In genomic region chr18:35923939-35924338, GRCh38 we compare ENCODE assay signal across 17 cellular contexts.
DNase-seq lines count a peak whose midpoint lies in the region; ATAC-seq, FAIRE-seq and TF ChIP-seq lines count a peak whose summit lies in the region.
"Had no signal": no experiment of that assay in that cellular context is flagged by ENCODE, and none has a peak within 500 bp of the region (broad histone marks: within the 10 kb centered on the region; RNA-seq: fewer than 3 reads in every experiment).

No MANE protein-coding gene starts in this region.

- TF ChIP-seq EP300 in H1 (IDR thresholded peaks at IDR 0.05; ENCODE audit: borderline replicate concordance in 1 of 2, low read depth in 2 of 2, low read length in 2 of 2), result no peak

- 0 out of 4 replicates have a peak, but pooled peaks cover 0 to 3% of the 10 kb centered on the region in 2 experiments for H3K9me3 ChIP-seq in H1 (ENCODE audit: insufficient read depth in 2 of 2, low read depth in 1 of 2, low read length in 1 of 2)
- H3K9me3 ChIP-seq: BLaER1 had no signal

- no peak overlapping the region for H3K4me3 ChIP-seq in H1 (ENCODE audit: extremely low read depth in 1 of 4, insufficient read depth in 2 of 4, low read depth in 3 of 4, low read length in 4 of 4)
- H3K4me3 ChIP-seq: BLaER1 had no signal

- CTCF ChIA-PET in H1 (lab: Charles Lee; ENCODE audit: partially characterized antibody), result interaction anchor here (0.8 to 2.3 kb wide), 7 partner anchors 8 to 322 kb away, joined by 3 to 7 read pairs (median 4); no protein-coding TSS in a partner anchor

- no peak overlapping the region for H3K4me3 Mint-ChIP-seq in endothelial cell (ENCODE audit: unreplicated experiment)
- H3K4me3 Mint-ChIP-seq: CD8-positive, alpha-beta T cell had no signal

- peaks cover 0 to 10% (median 7%) of the 10 kb centered on the region in 4 experiments; a peak in 3 of 7 replicates for H3K4me1 ChIP-seq in H1 (replicated peaks in 1 of 4; ENCODE audit: control insufficient read depth in 3 of 4, insufficient read depth in 4 of 4, low read length in 3 of 4)
- H3K4me1 ChIP-seq: BLaER1 had no signal

- DNase-seq in NCI-H345 (lab: John Stamatoyannopoulos, UW), result peak; percentile 17
- DNase-seq in NCI-H345 treated with DMSO at 0.1 percent for 48 hours (lab: John Stamatoyannopoulos, UW; ENCODE audit: unreplicated experiment), result no peak
- peak; percentile 94 for DNase-seq in NCI-H69 (lab: John Stamatoyannopoulos, UW)
- no peak for DNase-seq in H1 (ENCODE audit: low read depth in 1 of 2, low spot score in 2 of 2)
- DNase-seq in NCI-H526 treated with DMSO at 0.1 percent for 48 hours (lab: John Stamatoyannopoulos, UW), result no peak
- DNase-seq in endothelial cell (ENCODE audit: low spot score), result no peak
- no peak for DNase-seq in NAMALWA (ENCODE audit: low spot score)
- DNase-seq: CD8-positive, alpha-beta T cell; EL; NCI-H1436 treated with DMSO at 0.1 percent for 48 hours; SHP77; T-helper 1 cell had no signal

- H3K27me3 Mint-ChIP-seq in endothelial cell (ENCODE audit: unreplicated experiment), result peaks cover 4% of the 10 kb centered on the region

- H2BK20ac ChIP-seq in H1 (ENCODE audit: low read length), result no peak overlapping the region

- FAIRE-seq in H1 (lab: Jason Lieb, UNC), result no peak
- FAIRE-seq: A204.1, H54 had no signal

- H4K5ac ChIP-seq in H1 (ENCODE audit: insufficient read length, low read depth, low read length), result no peak overlapping the region

- no peak overlapping the region for H2BK120ac ChIP-seq in H1 (replicated peaks; ENCODE audit: low read depth, low read length)

- 0% methylated on average over 1 of the region's 1 CpG; no CpG with 5 or more reads in 1 of the 2 experiments for WGBS in H1 (ENCODE audit: extremely low coverage in 1 of 2, insufficient coverage in 1 of 2, insufficient read length in 1 of 2, insufficient replicate concordance in 2 of 2, low coverage in 1 of 2, low lambda C conversion rate in 2 of 2, missing lambda C conversion rate in 1 of 2), 2 experiments

- no peak overlapping the region for H4K91ac ChIP-seq in H1 (replicated peaks; ENCODE audit: insufficient read length, low read length)

- no peak overlapping the region for H2BK12ac ChIP-seq in H1 (ENCODE audit: low read depth, low read length)

- no peaks in the 10 kb centered on the region for H3K79me2 ChIP-seq in H1 (ENCODE audit: control insufficient read depth in 1 of 2, insufficient read depth in 2 of 2, low read length in 2 of 2)

- no peaks in the 10 kb centered on the region for H3K9me3 Mint-ChIP-seq in endothelial cell (ENCODE audit: unreplicated experiment)
- H3K9me3 Mint-ChIP-seq: CD8-positive, alpha-beta T cell had no signal

- no peak overlapping the region for H3K23ac ChIP-seq in H1 (ENCODE audit: insufficient read length)

- H2AK5ac ChIP-seq in H1 (ENCODE audit: low read depth, low read length), result no peak overlapping the region

- no peaks in the 10 kb centered on the region for H3K27me3 ChIP-seq in H1 (replicated peaks in 1 of 4; ENCODE audit: control insufficient read depth in 3 of 4, extremely low read depth in 1 of 4, insufficient read depth in 3 of 4, low read length in 3 of 4)
- H3K27me3 ChIP-seq: BLaER1 had no signal

- POLR2A ChIA-PET in H1 (lab: Charles Lee; ENCODE audit: partially characterized antibody), result interaction anchor here (0.9 to 1.1 kb wide), 2 partner anchors 9 to 18 kb away, joined by 3 read pairs; no protein-coding TSS in a partner anchor

- ATAC-seq in HG03280 (IDR thresholded peaks at IDR 0.05; ENCODE audit: unreplicated experiment), result no peak
- ATAC-seq: CD8-positive, alpha-beta T cell; SK-N-SH treated with all-trans-retinoic acid at 6 μM for 48 hours had no signal

- H4K8ac ChIP-seq in H1 (ENCODE audit: extremely low read depth, insufficient read depth, low read length), result no peak overlapping the region; the same call in 1 of the 2 replicates

- H3K4ac ChIP-seq in H1 (replicated peaks; ENCODE audit: insufficient read length, low read depth, low read length), result no peak overlapping the region

- H3K56ac ChIP-seq in H1 (replicated peaks; ENCODE audit: insufficient read length, low read depth, low read length), result no peak overlapping the region

- H3K36me3 Mint-ChIP-seq in endothelial cell (ENCODE audit: low read depth, unreplicated experiment), result no peaks in the 10 kb centered on the region
- H3K36me3 Mint-ChIP-seq: CD8-positive, alpha-beta T cell had no signal

- H3K79me1 ChIP-seq in H1 (ENCODE audit: low read depth, low read length), result peaks cover 4% of the 10 kb centered on the region; the same call in 1 of the 2 replicates

- H3K14ac ChIP-seq in H1 (ENCODE audit: insufficient read length), result no peak overlapping the region

- no peaks in the 10 kb centered on the region for H3K23me2 ChIP-seq in H1 (ENCODE audit: low read depth, low read length)

- H2BK15ac ChIP-seq in H1 (ENCODE audit: low read length), result no peak overlapping the region

- no peak overlapping the region for H2BK5ac ChIP-seq in H1 (ENCODE audit: low read depth, low read length)

- no peak overlapping the region for H3K9ac ChIP-seq in H1 (replicated peaks in 1 of 4; ENCODE audit: extremely low read depth in 1 of 4, low read depth in 3 of 4, low read length in 3 of 4)
- H3K9ac ChIP-seq: BLaER1 had no signal

- no peak overlapping the region for H3K27ac Mint-ChIP-seq in endothelial cell (ENCODE audit: unreplicated experiment)
- H3K27ac Mint-ChIP-seq: CD8-positive, alpha-beta T cell had no signal

- no peak overlapping the region for H3K27ac ChIP-seq in H1 (ENCODE audit: low read depth, low read length)
- H3K27ac ChIP-seq: BLaER1 had no signal

- H3K4me2 ChIP-seq in H1 (ENCODE audit: insufficient read depth in 1 of 2, low read depth in 2 of 2, low read length in 2 of 2), result peak overlapping the region; percentile 7 to 38; a peak in 2 of 4 replicates
- H3K4me2 ChIP-seq: BLaER1 had no signal

- H3K4me1 Mint-ChIP-seq in endothelial cell (ENCODE audit: unreplicated experiment), result peaks cover 3% of the 10 kb centered on the region

- H3K36me3 ChIP-seq in H1 (ENCODE audit: control insufficient read depth in 2 of 4, insufficient read depth in 4 of 4, low read length in 3 of 4), result no peaks in the 10 kb centered on the region; a peak in 1 of 8 replicates
- H3K36me3 ChIP-seq: BLaER1 had no signal

- no peaks in the 10 kb centered on the region for H4K20me1 ChIP-seq in H1 (replicated peaks in 1 of 2; ENCODE audit: control insufficient read depth in 1 of 2, insufficient read depth in 2 of 2, low read length in 2 of 2)
- H4K20me1 ChIP-seq: BLaER1 had no signal

- TF ChIP-seq CTCF in H1 (IDR thresholded peaks at IDR 0.05; ENCODE audit: control extremely low read depth in 1 of 3, insufficient read depth in 1 of 3, low read depth in 1 of 3, low read length in 3 of 3) (no peak), endothelial cell (IDR thresholded peaks at IDR 0.05; ENCODE audit: unreplicated experiment) (no peak)

- no peak overlapping the region for H3K18ac ChIP-seq in H1 (ENCODE audit: extremely low read depth, low read length)

- TF ChIP-seq POLR2A in H1 (IDR thresholded peaks at IDR 0.05; ENCODE audit: control extremely low read depth in 1 of 2, low read depth in 2 of 2, low read length in 2 of 2), result no peak

- H2AFZ ChIP-seq in H1 (ENCODE audit: low read length), result no peak overlapping the region

- TF ChIP-seq RAD21 in H1 (IDR thresholded peaks at IDR 0.05 in 1 of 2, conservative IDR thresholded peaks at IDR 0.05 in 1 of 2; ENCODE audit: low read depth in 2 of 2, low read length in 2 of 2), result no peak

TF ChIP-seq in H1, 55 proteins besides CTCF, POLR2A, EP300 and RAD21:
- TF ChIP-seq FOSL1 (IDR thresholded peaks at IDR 0.05; ENCODE audit: insufficient read depth, low read depth, low read length) (no peak), MAFK (IDR thresholded peaks at IDR 0.05; ENCODE audit: low read depth, low read length) (no peak), ZNF274 (IDR thresholded peaks at IDR 0.05; ENCODE audit: borderline replicate concordance, extremely low read depth, low read length) (no peak), TAF1 (IDR thresholded peaks at IDR 0.05; ENCODE audit: low read depth, low read length) (no peak), RNF2 (IDR thresholded peaks at IDR 0.05; ENCODE audit: borderline replicate concordance, low read depth, low read length, missing control alignments, poor library complexity, severe bottlenecking) (no peak), SUZ12 (IDR thresholded peaks at IDR 0.05; ENCODE audit: low read length) (no peak), USF2 (IDR thresholded peaks at IDR 0.05; ENCODE audit: low read length) (no peak), TAF7 (optimal IDR thresholded peaks at IDR 0.05; ENCODE audit: borderline replicate concordance, low read depth, low read length) (no peak), SP2 (IDR thresholded peaks at IDR 0.05; ENCODE audit: low read length) (no peak)
TF ChIP-seq in H1: peak in this region for 0.

Comparison
In these comparisons a context has a peak if more than half of its experiments do, and no peak if none do; other contexts are left out.
1. DNase-seq: peak in NCI-H345 (single experiment) and NCI-H69 (single experiment); none in NCI-H345 treated with DMSO at 0.1 percent for 48 hours (single experiment), H1 (0 of 2), NCI-H526 treated with DMSO at 0.1 percent for 48 hours (single experiment), endothelial cell (single experiment) and NAMALWA (single experiment).